10 cellular contexts compared by ENCODE assay signal in genomic region chr1:72186733-72187307, GRCh38.
DNase-seq lines count a peak whose midpoint lies in the region; ATAC-seq and TF ChIP-seq lines count a peak whose summit lies in the region.
"Had no signal": no experiment of that assay in that cellular context is flagged by ENCODE, and none has a peak within 500 bp of the region (broad histone marks: within the 10 kb centered on the region; RNA-seq: fewer than 3 reads in every experiment).

No MANE protein-coding gene starts in this region.

- TF ChIP-seq CTCF in cardiac muscle cell (IDR thresholded peaks at IDR 0.05; ENCODE audit: low read depth, low read length) (peak; percentile 64), right atrium auricular region (IDR thresholded peaks at IDR 0.05) (peak in 1 of 2 donors; percentile 62), RWPE2 (IDR thresholded peaks at IDR 0.05; ENCODE audit: poor library complexity, severe bottlenecking) (peak; percentile 83), type B pancreatic cell (conservative IDR thresholded peaks at IDR 0.05) (peak; percentile 69)

- no peaks in the 10 kb centered on the region for H3K36me3 Mint-ChIP-seq in type B pancreatic cell

- H3K9me3 Mint-ChIP-seq in type B pancreatic cell, result no peaks in the 10 kb centered on the region
- H3K9me3 Mint-ChIP-seq: activated CD4-positive, alpha-beta memory T cell treated with anti-CD3 and anti-CD28 coated beads, Interleukin-2, amount 10 ng/mL, durations not matched to agents 7 days and 5 days had no signal

- H3K27me3 Mint-ChIP-seq in type B pancreatic cell, result peaks cover 7% of the 10 kb centered on the region
- H3K27me3 Mint-ChIP-seq: activated CD4-positive, alpha-beta memory T cell treated with anti-CD3 and anti-CD28 coated beads, Interleukin-2, amount 10 ng/mL, durations not matched to agents 7 days and 5 days had no signal

- DNase-seq in cardiac muscle cell (ENCODE audit: low read depth in 1 of 2, low spot score in 1 of 2), result peak in 1 of 2 donors; percentile 46
- no peak for DNase-seq in right atrium auricular region (ENCODE audit: low spot score)
- DNase-seq in RWPE2 (ENCODE audit: low spot score), result no peak
- peak; percentile 16 for DNase-seq in foreskin melanocyte
- no peak for DNase-seq in type B pancreatic cell (ENCODE audit: extremely low spot score, unreplicated experiment)
- no peak for DNase-seq in ureter (ENCODE audit: low spot score)
- DNase-seq in NCI-H510A treated with DMSO at 0.1 percent for 48 hours (lab: John Stamatoyannopoulos, UW), result no peak
- DNase-seq: activated CD4-positive, alpha-beta memory T cell treated with anti-CD3 and anti-CD28 coated beads, Interleukin-2, amount 10 ng/mL, durations not matched to agents 7 days and 5 days; stimulated activated naive CD4-positive, alpha-beta T cell treated with Interleukin-2 at 50 U/mL for 16 hours had no signal

- no peaks in the 10 kb centered on the region for H3K4me1 ChIP-seq in cardiac muscle cell (ENCODE audit: low read depth)
- no peaks in the 10 kb centered on the region for H3K4me1 ChIP-seq in right atrium auricular region
- no peaks in the 10 kb centered on the region for H3K4me1 ChIP-seq in RWPE2 (ENCODE audit: insufficient read depth, poor library complexity, severe bottlenecking)

- no peaks in the 10 kb centered on the region for H3K9me3 ChIP-seq in cardiac muscle cell (ENCODE audit: low read depth)
- H3K9me3 ChIP-seq in right atrium auricular region, result no peaks in the 10 kb centered on the region
- H3K9me3 ChIP-seq in RWPE2 (ENCODE audit: severe bottlenecking), result no peaks in the 10 kb centered on the region

- H3K27me3 ChIP-seq in cardiac muscle cell (no peaks in the 10 kb centered on the region), right atrium auricular region (no peaks in the 10 kb centered on the region), RWPE2 (ENCODE audit: insufficient read depth, poor library complexity, severe bottlenecking) (no peaks in the 10 kb centered on the region)

- H3K4me3 Mint-ChIP-seq in type B pancreatic cell, result no peak overlapping the region
- H3K4me3 Mint-ChIP-seq: activated CD4-positive, alpha-beta memory T cell treated with anti-CD3 and anti-CD28 coated beads, Interleukin-2, amount 10 ng/mL, durations not matched to agents 7 days and 5 days had no signal

- no peak overlapping the region for H3K27ac Mint-ChIP-seq in type B pancreatic cell
- H3K27ac Mint-ChIP-seq: activated CD4-positive, alpha-beta memory T cell treated with anti-CD3 and anti-CD28 coated beads, Interleukin-2, amount 10 ng/mL, durations not matched to agents 7 days and 5 days had no signal

- ATAC-seq in RWPE2 (ENCODE audit: low read depth), result peak; percentile 58; the same call in 1 of the 3 replicates
- ATAC-seq in GM18909 (IDR thresholded peaks at IDR 0.05; ENCODE audit: poor library complexity, unreplicated experiment), result no peak

- H3K4me3 ChIP-seq in cardiac muscle cell, result no peak overlapping the region
- H3K4me3 ChIP-seq in right atrium auricular region, result no peak overlapping the region
- no peak overlapping the region for H3K4me3 ChIP-seq in RWPE2 (ENCODE audit: severe bottlenecking)

- H3K36me3 ChIP-seq in cardiac muscle cell (no peaks in the 10 kb centered on the region), right atrium auricular region (no peaks in the 10 kb centered on the region), RWPE2 (ENCODE audit: low read depth) (no peaks in the 10 kb centered on the region)

- H3K27ac ChIP-seq in cardiac muscle cell (no peak overlapping the region), right atrium auricular region (no peak overlapping the region), RWPE2 (ENCODE audit: poor library complexity, severe bottlenecking) (no peak overlapping the region)

- no peaks in the 10 kb centered on the region for H3K4me1 Mint-ChIP-seq in type B pancreatic cell (ENCODE audit: unreplicated experiment)
- H3K4me1 Mint-ChIP-seq: activated CD4-positive, alpha-beta memory T cell treated with anti-CD3 and anti-CD28 coated beads, Interleukin-2, amount 10 ng/mL, durations not matched to agents 7 days and 5 days had no signal
